Comparison of ENCODE assay signal across 15 cellular contexts in genomic region chr11:110027627-110028371, GRCh38.
DNase-seq lines count a peak whose midpoint lies in the region; ATAC-seq and TF ChIP-seq lines count a peak whose summit lies in the region.
"Had no signal": no experiment of that assay in that cellular context is flagged by ENCODE, and none has a peak within 500 bp of the region (broad histone marks: within the 10 kb centered on the region; RNA-seq: fewer than 3 reads in every experiment).

No MANE protein-coding gene starts in this region.

- peak; percentile 36 for ATAC-seq in GM18499 (IDR thresholded peaks at IDR 0.05; ENCODE audit: insufficient read depth, unreplicated experiment)
- peak; percentile 44 for ATAC-seq in HG02981 (IDR thresholded peaks at IDR 0.05; ENCODE audit: unreplicated experiment)
- no peak for ATAC-seq in body of pancreas

- H3K27ac ChIP-seq in body of pancreas = peak overlapping the region in 1 of 4 donors; percentile 62
- H3K27ac ChIP-seq: GM23248, WERI-Rb-1 had no signal

- 76 to 79% methylated on average over 4 of the region's 4 CpGs for WGBS in body of pancreas, 2 donors

- no peak for TF ChIP-seq POLR2A in body of pancreas (IDR thresholded peaks at IDR 0.05)

- no peaks in the 10 kb centered on the region for H3K27me3 ChIP-seq in body of pancreas

- H3K4me3 ChIP-seq in body of pancreas = no peak overlapping the region
- H3K4me3 ChIP-seq: GM23248, smooth muscle cell had no signal

- intact Hi-C loops in body of pancreas (cut with DNase I) = no loop called here

- DNase-seq in GM20000 (ENCODE audit: low spot score) = peak; percentile 27
- peak; percentile 2 for DNase-seq in kidney tubule cell (ENCODE audit: low spot score)
- no peak for DNase-seq in pons (ENCODE audit: low spot score)
- no peak for DNase-seq in stimulated activated CD4-positive, alpha-beta T cell treated with anti-CD3 and anti-CD28 coated beads, Interleukin-12 subunit alpha, Interleukin-12 subunit beta, amount 100 ng/mL, for 4 hours
- DNase-seq in body of pancreas = no peak
- no peak for DNase-seq in HuH-7.5 (ENCODE audit: low spot score)
- DNase-seq: activated T-cell treated with anti-CD3 and anti-CD28 coated beads, Interleukin-2, amount 50 U/mL, for 48 hours; GM23248; left cardiac atrium; nephron progenitor cell; Right ventricle myocardium superior; WERI-Rb-1 had no signal

- no peak for TF ChIP-seq CTCF in GM20000 (IDR thresholded peaks at IDR 0.05; ENCODE audit: extremely low read depth, missing control alignments)
- TF ChIP-seq CTCF in body of pancreas (IDR thresholded peaks at IDR 0.05) = no peak

- no peaks in the 10 kb centered on the region for H3K9me3 ChIP-seq in body of pancreas

- peaks cover 7% of the 10 kb centered on the region for H3K4me1 ChIP-seq in body of pancreas

- no peaks in the 10 kb centered on the region for H3K36me3 ChIP-seq in body of pancreas (replicated peaks in 1 of 2; ENCODE audit: insufficient read depth in 1 of 2, low read depth in 2 of 2)
- H3K36me3 ChIP-seq: WERI-Rb-1 had no signal

Comparison
In these comparisons a context has a peak if more than half of its experiments do, and no peak if none do; other contexts are left out.
1. DNase-seq: peak in GM20000 (single experiment) and kidney tubule cell (single experiment); none in pons (single experiment), stimulated activated CD4-positive, alpha-beta T cell treated with anti-CD3 and anti-CD28 coated beads, Interleukin-12 subunit alpha, Interleukin-12 subunit beta, amount 100 ng/mL, for 4 hours (single experiment), body of pancreas (0 of 4) and HuH-7.5 (single experiment).